8 cellular contexts compared by ENCODE assay signal in genomic region chr9:36400332-36401178, GRCh38. TPM values are rescaled to one million over a fixed set of nuclear protein-coding genes. Genes with fewer than 3 reads are reported as not detected.
DNase-seq lines count a peak whose midpoint lies in the region; ATAC-seq and TF ChIP-seq lines count a peak whose summit lies in the region.

No MANE protein-coding gene starts in this region.

- H3K36me3 Mint-ChIP-seq in central memory CD8-positive, alpha-beta T cell (ENCODE audit: insufficient read depth) = peaks cover 22% of the 10 kb centered on the region

- H3K27ac Mint-ChIP-seq in central memory CD8-positive, alpha-beta T cell (ENCODE audit: low read depth) = peak overlapping the region; percentile 96

- no peaks in the 10 kb centered on the region for H3K27me3 Mint-ChIP-seq in central memory CD8-positive, alpha-beta T cell

- DNase-seq in AG09309 (ENCODE audit: low read depth) (no peak), NCI-H345 (lab: John Stamatoyannopoulos, UW) (peak; percentile 90), kidney epithelial cell (ENCODE audit: low read depth) (no peak)
- DNase-seq in central memory CD8-positive, alpha-beta T cell (ENCODE audit: low spot score in 2 of 2) = peak; percentile 81 to 82
- peak; percentile 93 for DNase-seq in stimulated activated CD4-positive, alpha-beta T cell treated with anti-CD3 and anti-CD28 coated beads, Interleukin-15, amount 100 ng/mL, for 24 hours

- no peaks in the 10 kb centered on the region for H3K27me3 ChIP-seq in kidney epithelial cell (ENCODE audit: control insufficient read depth, insufficient read depth, low read length)

- ATAC-seq in GM19023 (IDR thresholded peaks at IDR 0.05; ENCODE audit: unreplicated experiment) = peak; percentile 73
- peak; percentile 74 for ATAC-seq in HG03175 (IDR thresholded peaks at IDR 0.05; ENCODE audit: unreplicated experiment)
- ATAC-seq in activated CD4-positive, CD25-positive, alpha-beta regulatory T cell treated with anti-CD3 and anti-CD28 coated beads, Interleukin-2, amount 50 U/mL, for 24 hours = peak; percentile 73 to 79
- ATAC-seq in central memory CD8-positive, alpha-beta T cell (replicated peaks; ENCODE audit: extremely low read depth, poor library complexity, severe bottlenecking) = peak; percentile 74

- H3K9me3 Mint-ChIP-seq in central memory CD8-positive, alpha-beta T cell = no peaks in the 10 kb centered on the region

- no peaks in the 10 kb centered on the region for H3K36me3 ChIP-seq in kidney epithelial cell (ENCODE audit: control insufficient read depth, insufficient read depth, low read length)

- H3K4me3 Mint-ChIP-seq in central memory CD8-positive, alpha-beta T cell = peak overlapping the region; percentile 89

- no peak for TF ChIP-seq CTCF in AG09309 (IDR thresholded peaks at IDR 0.05; ENCODE audit: control insufficient read depth, insufficient read depth, low read depth, low read length, missing control alignments)
- no peak for TF ChIP-seq CTCF in kidney epithelial cell (IDR thresholded peaks at IDR 0.05; ENCODE audit: insufficient read depth, low read length, poor library complexity, severe bottlenecking)

- peaks cover 44% of the 10 kb centered on the region for H3K4me1 Mint-ChIP-seq in central memory CD8-positive, alpha-beta T cell

- H3K4me3 ChIP-seq in AG09309 (ENCODE audit: control insufficient read depth, low read depth, low read length) (peak overlapping the region; percentile 89), kidney epithelial cell (ENCODE audit: low read depth, low read length) (peak overlapping the region; percentile 89)

RNA-seq across cellular contexts. Expression of gene RNF38, which starts 0.5 kb away (rescaled TPM):
- 27.6 and 33.0 TPM in 2 replicates for total RNA-seq in kidney epithelial cell

Comparison
In these comparisons a context has a peak if more than half of its experiments do, and no peak if none do; other contexts are left out.
1. DNase-seq: peak in NCI-H345 (single experiment), central memory CD8-positive, alpha-beta T cell (2 of 2) and stimulated activated CD4-positive, alpha-beta T cell treated with anti-CD3 and anti-CD28 coated beads, Interleukin-15, amount 100 ng/mL, for 24 hours (single experiment); none in AG09309 (single experiment) and kidney epithelial cell (single experiment).
2. Peak in every context shown above with its lines, with median percentiles within 50 percentile points of each other: ATAC-seq.